18 cellular contexts compared by ENCODE assay signal in the genomic region with DNA sequence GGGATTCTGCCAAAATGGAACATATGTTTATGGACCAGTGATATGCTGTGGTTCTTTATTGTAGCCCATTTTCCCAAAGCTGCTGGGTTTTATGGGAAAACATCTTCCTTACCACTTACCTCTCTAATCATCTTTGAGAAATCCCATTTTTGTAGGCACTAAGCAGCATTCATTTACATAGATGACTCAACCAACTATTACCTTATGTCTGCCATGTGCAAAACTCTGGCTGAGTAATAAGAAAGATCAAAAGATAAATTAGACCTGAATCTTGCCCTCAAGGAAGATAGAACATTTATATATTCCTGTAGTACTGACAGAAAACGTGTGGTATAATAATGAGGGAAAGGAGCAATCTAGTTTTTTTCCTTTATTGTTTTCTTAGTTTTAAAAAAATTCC. TPM values are rescaled to one million over a fixed set of nuclear protein-coding genes. Genes with fewer than 3 reads are reported as not detected.
"Had no signal": no experiment of that assay in that cellular context is flagged by ENCODE, and none has a peak within 500 bp of the region (broad histone marks: within the 10 kb centered on the region; RNA-seq: fewer than 3 reads in every experiment).

No MANE protein-coding gene starts in this region.

- H3K36me3 Mint-ChIP-seq: activated CD4-positive, alpha-beta memory T cell treated with anti-CD3 and anti-CD28 coated beads for 36 hours had no signal

- H3K4me3 Mint-ChIP-seq: activated CD4-positive, alpha-beta memory T cell treated with anti-CD3 and anti-CD28 coated beads for 36 hours; immature natural killer cell; naive thymus-derived CD8-positive, alpha-beta T cell; T-helper 2 cell treated with Interferon-gamma antibody and Interleukin-4, amounts not matched to agents 5 μg/mL and 100 μg/mL, for 36 hours had no signal

- H3K27me3 Mint-ChIP-seq: activated CD4-positive, alpha-beta memory T cell treated with anti-CD3 and anti-CD28 coated beads for 36 hours had no signal

- H3K4me3 ChIP-seq: cardiac muscle cell, colonic mucosa, mucosa of descending colon, tibial artery, vagina had no signal

- ATAC-seq: mucosa of descending colon; naive thymus-derived CD8-positive, alpha-beta T cell; right cardiac atrium had no signal

- DNase-seq: activated CD4-positive, alpha-beta memory T cell treated with anti-CD3 and anti-CD28 coated beads for 36 hours; activated CD4-positive, CD25-positive, alpha-beta regulatory T cell treated with anti-CD3 and anti-CD28 coated beads, Interleukin-2, amount 50 U/mL, for 72 hours; activated naive CD4-positive, alpha-beta T cell treated with anti-CD3 and anti-CD28 coated beads, Interleukin-2, amount 50 U/mL, for 16 hours; aorta; colonic mucosa; effector CD4-positive, alpha-beta T cell; immature natural killer cell; mucosa of descending colon; naive thymus-derived CD8-positive, alpha-beta T cell; posterior cingulate gyrus; right cardiac atrium; small intestine; SW 1271; tibial artery had no signal

- H3K27ac Mint-ChIP-seq: activated CD4-positive, alpha-beta memory T cell treated with anti-CD3 and anti-CD28 coated beads for 36 hours; immature natural killer cell; T-helper 2 cell treated with Interferon-gamma antibody and Interleukin-4, amounts not matched to agents 5 μg/mL and 100 μg/mL, for 36 hours had no signal

- H3K9me3 Mint-ChIP-seq: activated CD4-positive, alpha-beta memory T cell treated with anti-CD3 and anti-CD28 coated beads for 36 hours; naive thymus-derived CD8-positive, alpha-beta T cell; T-helper 2 cell treated with Interferon-gamma antibody and Interleukin-4, amounts not matched to agents 5 μg/mL and 100 μg/mL, for 36 hours had no signal

- H3K27me3 ChIP-seq: cardiac muscle cell, colonic mucosa, tibial artery, vagina had no signal

- H3K4me1 ChIP-seq: colonic mucosa, tibial artery, vagina had no signal

- H3K36me3 ChIP-seq: cardiac muscle cell, colonic mucosa, tibial artery, vagina had no signal

- H3K9me3 ChIP-seq: colonic mucosa, mucosa of descending colon, tibial artery, vagina had no signal

- H3K27ac ChIP-seq: cardiac muscle cell, colonic mucosa, tibial artery, vagina had no signal

RNA-seq across cellular contexts. Expression of a gene that starts 34.8 kb away (rescaled TPM):
- total RNA-seq: activated CD4-positive, alpha-beta memory T cell treated with anti-CD3 and anti-CD28 coated beads for 36 hours; aorta; cardiac muscle cell; epithelial cell of proximal tubule; naive thymus-derived CD8-positive, alpha-beta T cell; right cardiac atrium; vagina had no signal
- polyA plus RNA-seq: immature natural killer cell; naive thymus-derived CD8-positive, alpha-beta T cell had no signal
